In the genomic region with DNA sequence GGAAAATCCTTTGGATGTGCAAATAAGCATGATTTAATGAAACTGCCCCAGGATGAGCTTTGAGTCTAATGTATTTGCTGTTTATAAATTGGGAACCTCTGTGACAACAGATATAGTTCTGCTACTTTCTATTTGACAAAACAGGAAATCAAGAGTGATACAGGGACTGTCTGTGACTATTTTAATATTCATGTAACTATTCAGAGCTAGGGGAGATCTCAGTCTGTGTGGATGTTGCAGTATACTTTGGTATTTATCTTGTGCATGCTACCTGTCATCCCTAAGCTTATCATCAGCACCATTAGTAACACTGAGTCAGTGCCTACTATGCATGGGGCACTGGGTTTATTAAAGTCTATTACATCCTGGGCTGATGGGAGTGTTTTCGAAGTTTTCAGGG, we compare ENCODE assay signal across 10 cellular contexts.
DNase-seq lines count a peak whose midpoint lies in the region; ATAC-seq and TF ChIP-seq lines count a peak whose summit lies in the region.
"Had no signal": no experiment of that assay in that cellular context is flagged by ENCODE, and none has a peak within 500 bp of the region (broad histone marks: within the 10 kb centered on the region; RNA-seq: fewer than 3 reads in every experiment).

No MANE protein-coding gene starts in this region.

- H3K4me1 Mint-ChIP-seq in glutamatergic neuron (ENCODE audit: low read depth, unreplicated experiment): peaks cover 11% of the 10 kb centered on the region

- H3K9me3 ChIP-seq in uterus: no peaks in the 10 kb centered on the region
- H3K9me3 ChIP-seq: breast epithelium had no signal

- H3K27ac Mint-ChIP-seq in glutamatergic neuron (ENCODE audit: unreplicated experiment): peak overlapping the region; percentile 24
- H3K27ac Mint-ChIP-seq: T-helper 1 cell treated with Interleukin-12 subunit alpha and Interleukin-12 subunit beta and Interleukin-4 antibody, amounts not matched to agents 30 μg/mL and 1 μg/mL, for 36 hours had no signal

- TF ChIP-seq CTCF in glutamatergic neuron (IDR thresholded peaks at IDR 0.05; ENCODE audit: partially characterized antibody, unreplicated experiment) (no peak), uterus (IDR thresholded peaks at IDR 0.05) (no peak)

- TF ChIP-seq POLR2A in uterus (IDR thresholded peaks at IDR 0.05): no peak

- H3K9me3 Mint-ChIP-seq in glutamatergic neuron (ENCODE audit: unreplicated experiment): peaks cover 2% of the 10 kb centered on the region
- H3K9me3 Mint-ChIP-seq: T-helper 1 cell treated with Interleukin-12 subunit alpha and Interleukin-12 subunit beta and Interleukin-4 antibody, amounts not matched to agents 30 μg/mL and 1 μg/mL, for 36 hours had no signal

- no peak overlapping the region for H3K27ac ChIP-seq in uterus
- H3K27ac ChIP-seq: breast epithelium had no signal

- H3K36me3 ChIP-seq in uterus: no peaks in the 10 kb centered on the region
- H3K36me3 ChIP-seq: breast epithelium had no signal

- H3K4me1 ChIP-seq in uterus: no peaks in the 10 kb centered on the region
- H3K4me1 ChIP-seq: breast epithelium had no signal

- H3K36me3 Mint-ChIP-seq in glutamatergic neuron (ENCODE audit: unreplicated experiment): peaks cover 17% of the 10 kb centered on the region

- H3K4me3 ChIP-seq in uterus: no peak overlapping the region
- H3K4me3 ChIP-seq: breast epithelium had no signal

- H3K27me3 ChIP-seq in uterus: no peaks in the 10 kb centered on the region
- H3K27me3 ChIP-seq: breast epithelium had no signal

- peak; percentile 89 for ATAC-seq in GM18907 (IDR thresholded peaks at IDR 0.05; ENCODE audit: unreplicated experiment)
- peak; percentile 88 for ATAC-seq in GM21529 (IDR thresholded peaks at IDR 0.05; ENCODE audit: unreplicated experiment)
- peak; percentile 81 for ATAC-seq in HG03103 (IDR thresholded peaks at IDR 0.05; ENCODE audit: low read depth, unreplicated experiment)

- intact Hi-C loops in uterus (cut with DNase I; ENCODE audit: low total_unique reads): no loop called here

- DNase-seq in glutamatergic neuron: no peak
- no peak for DNase-seq in T-helper 1 cell
- DNase-seq in DMS153 treated with DMSO at 0.1 percent for 48 hours (lab: John Stamatoyannopoulos, UW; ENCODE audit: unreplicated experiment): no peak
- no peak for DNase-seq in uterus
- DNase-seq: NCI-H82 had no signal

- no peak overlapping the region for H3K4me3 Mint-ChIP-seq in glutamatergic neuron (ENCODE audit: unreplicated experiment)
- H3K4me3 Mint-ChIP-seq: T-helper 1 cell treated with Interleukin-12 subunit alpha and Interleukin-12 subunit beta and Interleukin-4 antibody, amounts not matched to agents 30 μg/mL and 1 μg/mL, for 36 hours had no signal

- peaks cover 3% of the 10 kb centered on the region for H3K27me3 Mint-ChIP-seq in glutamatergic neuron (ENCODE audit: unreplicated experiment)
